ENCODE assay signal across 8 cellular contexts in the genomic region with DNA sequence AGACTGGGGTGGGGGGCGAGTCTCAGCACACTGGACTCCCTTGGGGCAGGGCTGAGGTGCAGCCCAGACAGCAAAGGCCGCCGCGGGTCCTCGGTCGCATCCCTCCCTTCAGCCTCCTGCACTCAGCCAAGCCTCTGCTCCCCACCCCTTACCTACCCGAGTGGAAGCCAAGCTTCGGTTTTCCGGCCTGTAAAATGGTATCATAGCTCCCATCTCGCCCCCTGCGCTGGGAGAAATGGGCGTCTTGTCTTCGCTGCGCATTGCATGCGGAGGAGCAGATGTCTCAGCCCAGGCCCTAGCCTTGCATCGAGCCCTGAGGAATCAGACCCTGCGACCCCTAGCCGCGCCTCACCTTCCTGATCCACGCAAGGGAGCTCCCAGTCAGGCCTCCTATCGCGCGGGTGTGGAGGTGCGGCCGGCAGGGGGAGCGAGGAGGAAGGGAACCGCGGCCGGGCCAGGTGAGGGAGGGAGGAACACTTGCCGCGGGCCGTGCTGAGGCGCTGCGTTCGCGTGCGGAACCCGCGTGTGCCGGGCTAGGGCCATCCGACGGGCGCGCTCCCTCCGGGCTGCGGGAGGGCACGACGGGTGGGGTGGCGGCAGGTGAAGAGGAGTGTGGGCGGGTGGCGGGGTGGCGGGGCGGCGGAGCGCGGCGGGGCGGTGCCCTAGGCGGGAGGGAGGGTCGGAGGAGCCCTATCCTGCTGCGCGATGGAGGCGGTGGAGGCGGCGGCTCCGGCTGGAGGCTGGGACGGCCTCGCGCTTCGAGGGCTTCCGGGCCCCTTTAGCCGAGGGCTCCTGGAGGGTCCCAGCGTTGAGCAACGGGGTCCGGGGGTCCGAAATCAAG. TPM values are rescaled to one million over a fixed set of nuclear protein-coding genes. Genes with fewer than 3 reads are reported as not detected.
DNase-seq lines count a peak whose midpoint lies in the region; ATAC-seq, FAIRE-seq and TF ChIP-seq lines count a peak whose summit lies in the region.

No MANE protein-coding gene starts in this region.

- peak overlapping the region; percentile 30 for H3K4me2 ChIP-seq in astrocyte (ENCODE audit: low read length)

- peak overlapping the region; percentile 28 for H3K4me3 ChIP-seq in H7 (ENCODE audit: insufficient read depth, low read depth, low read length)
- H3K4me3 ChIP-seq in astrocyte (ENCODE audit: insufficient read depth, low read depth, low read length), result no peak overlapping the region

- no peak overlapping the region for H3K9ac ChIP-seq in astrocyte (ENCODE audit: low read length)

- H3K27ac ChIP-seq in astrocyte (ENCODE audit: low read depth, low read length), result no peak overlapping the region

- POLR2A ChIA-PET in T-cell (lab: Charles Lee), result no interaction called here

- H3K79me2 ChIP-seq in astrocyte (ENCODE audit: insufficient read depth, low read length), result no peaks in the 10 kb centered on the region

- H4K20me1 ChIP-seq in astrocyte (ENCODE audit: insufficient read depth, low read length), result peaks cover 19% of the 10 kb centered on the region

- ATAC-seq in T-cell (replicated peaks in 1 of 4) (peak; percentile 80 to 87 (median 83)), GM21515 (IDR thresholded peaks at IDR 0.05; ENCODE audit: unreplicated experiment) (no peak), HG03442 (IDR thresholded peaks at IDR 0.05; ENCODE audit: unreplicated experiment) (no peak)

- no peak overlapping the region for H2AFZ ChIP-seq in astrocyte (ENCODE audit: low read depth, low read length)

- H3K27me3 Mint-ChIP-seq in T-cell (peaks cover 40 to 57% of the 10 kb centered on the region in 2 donors), astrocyte (ENCODE audit: low read depth, unreplicated experiment) (peaks cover 61% of the 10 kb centered on the region)

- H3K9me3 Mint-ChIP-seq in T-cell, result no peaks in the 10 kb centered on the region
- peaks cover 7% of the 10 kb centered on the region for H3K9me3 Mint-ChIP-seq in astrocyte (ENCODE audit: unreplicated experiment)

- TF ChIP-seq CTCF in astrocyte (IDR thresholded peaks at IDR 0.05; ENCODE audit: insufficient read depth, low read depth, low read length), result no peak

- CTCF ChIA-PET in T-cell (lab: Charles Lee), result interaction anchor here in 1 of 2 donors (1.2 kb wide), 1 partner anchor 154 kb away, joined by 11 read pairs; no protein-coding TSS in a partner anchor

- H3K9me3 ChIP-seq in astrocyte (ENCODE audit: insufficient read depth, low read depth, low read length), result no peaks in the 10 kb centered on the region

- FAIRE-seq in astrocyte (lab: Jason Lieb, UNC), result no peak

- H3K4me3 Mint-ChIP-seq in T-cell, result peak overlapping the region; percentile 49 to 80 (median 66)
- no peak overlapping the region for H3K4me3 Mint-ChIP-seq in astrocyte (ENCODE audit: unreplicated experiment)

- DNase-seq in AG08395 (ENCODE audit: low spot score), result peak; percentile 37
- DNase-seq in H7, result peak; percentile 94
- peak; percentile 30 to 78 (median 59) for DNase-seq in T-cell
- no peak for DNase-seq in astrocyte (ENCODE audit: low read depth)
- peak; percentile 36 for DNase-seq in kidney tubule cell (ENCODE audit: low spot score)
- peak; percentile 37 to 40 for DNase-seq in stimulated activated CD8-positive, alpha-beta memory T cell treated with anti-CD3 and anti-CD28 coated beads, Interleukin-2, amount 100 ng/mL, for 48 hours (ENCODE audit: low read depth in 2 of 2)

- peaks cover 28 to 35% (median 33%) of the 10 kb centered on the region in 3 donors for H3K4me1 Mint-ChIP-seq in T-cell
- peaks cover 5% of the 10 kb centered on the region for H3K4me1 Mint-ChIP-seq in astrocyte (ENCODE audit: low read depth, unreplicated experiment)

- H3K36me3 ChIP-seq in H7 (replicated peaks; ENCODE audit: control insufficient read depth, insufficient read depth, low read length), result no peaks in the 10 kb centered on the region
- no peaks in the 10 kb centered on the region for H3K36me3 ChIP-seq in astrocyte (ENCODE audit: insufficient read depth, low read length)

- H3K27ac Mint-ChIP-seq in T-cell (no peak overlapping the region), astrocyte (ENCODE audit: unreplicated experiment) (no peak overlapping the region)

- peaks cover 83% of the 10 kb centered on the region for H3K27me3 ChIP-seq in H7 (ENCODE audit: control insufficient read depth, insufficient read depth, low read length)
- H3K27me3 ChIP-seq in astrocyte (ENCODE audit: insufficient read depth, low read length), result peaks cover 72% of the 10 kb centered on the region

- H3K4me1 ChIP-seq in astrocyte (ENCODE audit: insufficient read depth, low read length), result peaks cover 6% of the 10 kb centered on the region

- H3K36me3 Mint-ChIP-seq in T-cell (no peaks in the 10 kb centered on the region), astrocyte (ENCODE audit: low read depth, unreplicated experiment) (peaks cover 2% of the 10 kb centered on the region)

RNA-seq across cellular contexts. Expression of gene TBX1, which starts 4.1 kb away (rescaled TPM):
- total RNA-seq in H7 (2014; rRNA removed; shearing (Covaris generic)), result 6.2 and 6.7 TPM in 2 replicates
- under 1 TPM in 1 of 5 donors, not detected in 4; 0.20 TPM for total RNA-seq in T-cell
- 2.0 and 6.8 TPM in 2 replicates for total RNA-seq in astrocyte

RNA-seq across cellular contexts. Expression of gene GP1BB, which starts 33.2 kb away (rescaled TPM):
- 3.7 and 7.3 TPM in 2 replicates for total RNA-seq in H7 (2014; rRNA removed; shearing (Covaris generic))
- total RNA-seq in T-cell (1 to 10 TPM in 1 of 5 donors, under 1 TPM in 4; 0.19 to 2.1 (median 0.36) TPM), astrocyte (0.95 and 2.8 TPM in 2 replicates)

RNA-seq across cellular contexts. Expression of gene SEPTIN5, which starts 42.2 kb away (rescaled TPM):
- total RNA-seq in H7 (2014; rRNA removed; shearing (Covaris generic)), result 28.4 and 36.0 TPM in 2 replicates
- 1 to 10 TPM in 3 of 5 donors, under 1 TPM in 2; 0.33 to 3.2 (median 1.2) TPM for total RNA-seq in T-cell
- 7.3 and 8.6 TPM in 2 replicates for total RNA-seq in astrocyte

Comparison
In these comparisons a context has a peak if more than half of its experiments do, and no peak if none do; other contexts are left out.
1. ATAC-seq: peak in T-cell (4 of 4); none in GM21515 (single experiment) and HG03442 (single experiment).